In the genomic region with DNA sequence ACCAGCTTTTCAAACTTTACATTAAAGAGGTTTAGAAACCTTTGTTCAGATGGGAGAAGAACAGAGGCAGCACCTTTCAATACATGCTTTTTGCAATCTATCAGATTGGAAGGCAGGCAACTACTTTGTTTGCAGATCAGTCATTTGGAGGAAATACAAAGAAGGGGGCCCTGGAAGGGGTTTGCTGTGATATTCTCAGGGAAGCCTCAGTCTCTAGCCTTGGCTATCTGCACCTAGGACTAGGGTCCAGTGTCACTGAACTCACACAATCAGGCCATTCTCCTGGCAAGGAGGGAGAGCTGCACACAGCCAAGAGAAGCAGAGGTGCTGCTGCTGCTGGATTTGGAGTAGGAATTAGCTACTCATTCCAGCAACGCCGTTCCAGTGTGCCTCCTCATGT, we compare ENCODE assay signal across 23 cellular contexts.
DNase-seq lines count a peak whose midpoint lies in the region; ATAC-seq, FAIRE-seq and TF ChIP-seq lines count a peak whose summit lies in the region.
"Had no signal": no experiment of that assay in that cellular context is flagged by ENCODE, and none has a peak within 500 bp of the region (broad histone marks: within the 10 kb centered on the region; RNA-seq: fewer than 3 reads in every experiment).

No MANE protein-coding gene starts in this region.

- no peak overlapping the region for H4K91ac ChIP-seq in H9 (ENCODE audit: insufficient read length, low read depth, low read length)

- no peaks in the 10 kb centered on the region for H3K9me2 ChIP-seq in PC-3 (replicated peaks; ENCODE audit: low read length)

- H3K23ac ChIP-seq in H9 (ENCODE audit: insufficient read length, low read depth, low read length) = no peak overlapping the region

- H3T11ph ChIP-seq in H9 (ENCODE audit: low read length) = no peak overlapping the region

- intact Hi-C loops in PC-3 (cut with micrococcal nuclease) = no loop called here

- POLR2A ChIA-PET in naive thymus-derived CD8-positive, alpha-beta T cell (lab: Charles Lee) = no interaction called here
- POLR2A ChIA-PET in PC-3 (lab: Charles Lee; ENCODE audit: unreplicated experiment) = no interaction called here

- peak; percentile 23 for ATAC-seq in left lobe of liver
- no peak for ATAC-seq in naive thymus-derived CD8-positive, alpha-beta T cell
- no peak for ATAC-seq in PC-3
- ATAC-seq: GM12878 had no signal

- no peak overlapping the region for H3K56ac ChIP-seq in H9 (ENCODE audit: insufficient read length, low read depth, low read length)

- H3K36me3 ChIP-seq in neural progenitor cell (no peaks in the 10 kb centered on the region), PC-3 (ENCODE audit: low read depth, low read length) (no peaks in the 10 kb centered on the region)
- H3K36me3 ChIP-seq: BE2C had no signal

- no peak for TF ChIP-seq CTCF in H9 (conservative IDR thresholded peaks at IDR 0.05)
- TF ChIP-seq CTCF in brain (conservative IDR thresholded peaks at IDR 0.05) = no peak
- no peak for TF ChIP-seq CTCF in neural progenitor cell (IDR thresholded peaks at IDR 0.05)
- TF ChIP-seq CTCF in PC-3 (conservative IDR thresholded peaks at IDR 0.05; ENCODE audit: low read depth, low read length) = no peak

- H4K8ac ChIP-seq in H9 (replicated peaks; ENCODE audit: insufficient read length, low read depth, low read length) = no peak overlapping the region

- H3K27me3 ChIP-seq in H9 (ENCODE audit: insufficient read depth, low read length) (no peaks in the 10 kb centered on the region), neural progenitor cell (no peaks in the 10 kb centered on the region), PC-3 (ENCODE audit: low read length) (no peaks in the 10 kb centered on the region)
- H3K27me3 ChIP-seq: BE2C; BLaER1 treated with 17β-estradiol and CSF1 and Interleukin-3, amounts not matched to agents 10 nM and 100 nM had no signal

- H3K9me3 Mint-ChIP-seq in H9 (no peaks in the 10 kb centered on the region), brain (peaks cover 0 to 3% (median under 1%) of the 10 kb centered on the region in 5 experiments), neural progenitor cell (peaks cover 2% of the 10 kb centered on the region)
- H3K9me3 Mint-ChIP-seq in naive thymus-derived CD8-positive, alpha-beta T cell = peaks cover 0 to 4% (median 0%) of the 10 kb centered on the region in 9 donors
- H3K9me3 Mint-ChIP-seq: CD4-positive, alpha-beta T cell; CD8-positive, alpha-beta memory T cell had no signal

- no peak overlapping the region for H3K9ac ChIP-seq in H9 (ENCODE audit: extremely low read depth, insufficient read length, low read length)
- H3K9ac ChIP-seq in neural progenitor cell = no peak overlapping the region
- H3K9ac ChIP-seq in PC-3 (ENCODE audit: low read length) = no peak overlapping the region
- H3K9ac ChIP-seq: BLaER1 treated with 17β-estradiol and CSF1 and Interleukin-3, amounts not matched to agents 10 nM and 100 nM had no signal

- H3K79me1 ChIP-seq in H9 (ENCODE audit: insufficient read depth, low read depth, low read length, poor library complexity, severe bottlenecking) = no peaks in the 10 kb centered on the region

- H2BK20ac ChIP-seq in H9 (ENCODE audit: low read depth, low read length, poor library complexity, severe bottlenecking) = no peak overlapping the region

- no TSS peak for BruUV-seq in PC-3 (replicated peaks; lab: Mats Ljungman, UMichigan)

- H2AFZ ChIP-seq in H9 (ENCODE audit: low read length) = no peak overlapping the region
- H2AFZ ChIP-seq in neural progenitor cell (replicated peaks) = no peak overlapping the region
- H2AFZ ChIP-seq in PC-3 (ENCODE audit: low read length) = no peak overlapping the region

- H3K9me3 ChIP-seq in H9 (ENCODE audit: control insufficient read depth, low read depth, low read length) = no peaks in the 10 kb centered on the region
- no peaks in the 10 kb centered on the region for H3K9me3 ChIP-seq in neural progenitor cell (ENCODE audit: low read depth)
- no peaks in the 10 kb centered on the region for H3K9me3 ChIP-seq in PC-3 (ENCODE audit: low read length)
- H3K9me3 ChIP-seq: A549, BE2C had no signal

- H2BK12ac ChIP-seq in H9 (ENCODE audit: insufficient read length, low read depth, low read length) = no peak overlapping the region

- CTCF ChIA-PET in PC-3 (lab: Charles Lee) = no interaction called here

- no peak overlapping the region for H3K14ac ChIP-seq in H9 (ENCODE audit: insufficient read depth, low read length)

- no peak overlapping the region for H3K4me3 ChIP-seq in neural progenitor cell
- no peak overlapping the region for H3K4me3 ChIP-seq in PC-3 (ENCODE audit: low read length)
- H3K4me3 ChIP-seq: A549; BLaER1 treated with 17β-estradiol and CSF1 and Interleukin-3, amounts not matched to agents 10 nM and 100 nM; GM12878 had no signal

- no peak for FAIRE-seq in H54 (lab: Jason Lieb, UNC)
- FAIRE-seq: A549, D721Med, GM12878 had no signal

- H3K79me2 ChIP-seq in H9 (ENCODE audit: insufficient read depth, low read length) = no peaks in the 10 kb centered on the region
- H3K79me2 ChIP-seq in neural progenitor cell (ENCODE audit: low read depth) = no peaks in the 10 kb centered on the region
- H3K79me2 ChIP-seq in PC-3 (ENCODE audit: low read length) = no peaks in the 10 kb centered on the region

- H3K27ac ChIP-seq in H9 (ENCODE audit: insufficient read length, low read depth, low read length) = no peak overlapping the region
- peak overlapping the region; percentile 57 for H3K27ac ChIP-seq in neural progenitor cell
- no peak overlapping the region for H3K27ac ChIP-seq in PC-3 (ENCODE audit: low read length)
- H3K27ac ChIP-seq: A549; BLaER1 treated with 17β-estradiol and CSF1 and Interleukin-3, amounts not matched to agents 10 nM and 100 nM had no signal

- TF ChIP-seq POLR2A in H54 (IDR thresholded peaks at IDR 0.05; ENCODE audit: low read depth, low read length) = no peak

- H4K20me1 ChIP-seq in H9 (ENCODE audit: control insufficient read depth, insufficient read depth, insufficient read length) (no peaks in the 10 kb centered on the region), neural progenitor cell (ENCODE audit: low read depth) (no peaks in the 10 kb centered on the region), PC-3 (ENCODE audit: low read length) (no peaks in the 10 kb centered on the region)

- H3K4me2 ChIP-seq in H9 (ENCODE audit: insufficient read depth, insufficient read length, low read length) (no peak overlapping the region), neural progenitor cell (no peak overlapping the region), PC-3 (ENCODE audit: low read length) (no peak overlapping the region)
- H3K4me2 ChIP-seq: A549; BLaER1 treated with 17β-estradiol and CSF1 and Interleukin-3, amounts not matched to agents 10 nM and 100 nM had no signal

- no peak overlapping the region for H2BK15ac ChIP-seq in H9 (ENCODE audit: low read depth, low read length)

- H3F3A ChIP-seq in neural progenitor cell (ENCODE audit: low read depth) (peaks cover 42% of the 10 kb centered on the region), PC-3 (ENCODE audit: low read length, unreplicated experiment) (no peaks in the 10 kb centered on the region)

- H3K27ac Mint-ChIP-seq in H9 (no peak overlapping the region), brain (peak overlapping the region in 3 of 5 experiments; percentile 52 to 89 (median 87)), neural progenitor cell (no peak overlapping the region)
- H3K27ac Mint-ChIP-seq in naive thymus-derived CD8-positive, alpha-beta T cell = peak overlapping the region in 1 of 10 donors; percentile 46
- H3K27ac Mint-ChIP-seq: CD4-positive, alpha-beta T cell had no signal

- H3K18ac ChIP-seq in H9 (ENCODE audit: insufficient read length, low read depth, low read length) = no peak overlapping the region

- no CpG with 5 or more reads among the region's 2 CpGs for WGBS in H9 (ENCODE audit: extremely low coverage, insufficient read length, low lambda C conversion rate)

- H3K36me3 Mint-ChIP-seq in H9 (ENCODE audit: insufficient read depth in 1 of 3, low read depth in 3 of 3) (peaks cover 0 to 17% (median 2%) of the 10 kb centered on the region in 3 experiments; a peak in 4 of 7 replicates), brain (peaks cover 15% of the 10 kb centered on the region), neural progenitor cell (peaks cover 6% of the 10 kb centered on the region)
- H3K36me3 Mint-ChIP-seq in naive thymus-derived CD8-positive, alpha-beta T cell = peaks cover 8 to 77% (median 54%) of the 10 kb centered on the region in 3 donors

- DNase-seq in H9 = peak; percentile 20
- DNase-seq in left lobe of liver (ENCODE audit: low spot score) = no peak
- no peak for DNase-seq in neural progenitor cell (ENCODE audit: low spot score)
- DNase-seq in H54 (ENCODE audit: insufficient read length, low spot score) = no peak
- DNase-seq in naive thymus-derived CD8-positive, alpha-beta T cell = no peak
- DNase-seq in PC-3 = no peak
- DNase-seq: 8988T; ACHN; AML-193; BE2C; CD8-positive, alpha-beta memory T cell; DMS 273 treated with DMSO at 0.1 percent for 48 hours; EL; GDM1; GOT3; H7 had no signal

- H3K27me3 Mint-ChIP-seq in H9 (ENCODE audit: low read depth) (no peaks in the 10 kb centered on the region; the same call in 1 of the 2 replicates), brain (peaks cover 5% of the 10 kb centered on the region), neural progenitor cell (ENCODE audit: insufficient read depth, low read depth) (peaks cover 8% of the 10 kb centered on the region)
- H3K27me3 Mint-ChIP-seq in naive thymus-derived CD8-positive, alpha-beta T cell = no peaks in the 10 kb centered on the region
- H3K27me3 Mint-ChIP-seq: CD4-positive, alpha-beta T cell; CD8-positive, alpha-beta memory T cell had no signal

- no peak overlapping the region for H2BK5ac ChIP-seq in H9 (ENCODE audit: insufficient read length, low read length)

- H3K23me2 ChIP-seq in H9 (ENCODE audit: insufficient read length, low read depth, low read length, poor library complexity, severe bottlenecking) = no peaks in the 10 kb centered on the region

- no peak overlapping the region for H3K4ac ChIP-seq in H9 (ENCODE audit: low read depth, low read length)

- no peak overlapping the region for H4K5ac ChIP-seq in H9 (ENCODE audit: insufficient read length, low read depth, low read length)

- no peak overlapping the region for H2AK5ac ChIP-seq in H9 (ENCODE audit: insufficient read length, low read length)

- no peak overlapping the region for H3K4me3 Mint-ChIP-seq in H9
- H3K4me3 Mint-ChIP-seq in brain = no peak overlapping the region
- H3K4me3 Mint-ChIP-seq in neural progenitor cell = no peak overlapping the region
- no peak overlapping the region for H3K4me3 Mint-ChIP-seq in naive thymus-derived CD8-positive, alpha-beta T cell
- H3K4me3 Mint-ChIP-seq: CD14-positive monocyte; CD4-positive, alpha-beta T cell; CD8-positive, alpha-beta memory T cell had no signal

- H3K4me1 Mint-ChIP-seq in H9 = peaks cover 20 to 31% of the 10 kb centered on the region in 2 experiments
- H3K4me1 Mint-ChIP-seq in brain = peaks cover 73% of the 10 kb centered on the region
- H3K4me1 Mint-ChIP-seq in neural progenitor cell = peaks cover 67% of the 10 kb centered on the region
- peaks cover 0 to 4% (median 0%) of the 10 kb centered on the region in 4 donors for H3K4me1 Mint-ChIP-seq in naive thymus-derived CD8-positive, alpha-beta T cell

- peaks cover 4% of the 10 kb centered on the region; the same call in 1 of the 2 replicates for H3K4me1 ChIP-seq in H9 (ENCODE audit: insufficient read depth, low read length)
- H3K4me1 ChIP-seq in neural progenitor cell = peaks cover 58% of the 10 kb centered on the region
- H3K4me1 ChIP-seq in PC-3 (ENCODE audit: insufficient read depth, low read length) = no peaks in the 10 kb centered on the region
- H3K4me1 ChIP-seq: A549, BE2C had no signal

- H2BK120ac ChIP-seq in H9 (ENCODE audit: low read depth, low read length, poor library complexity, severe bottlenecking) = no peak overlapping the region

Comparison
In these comparisons a context has a peak if more than half of its experiments do, and no peak if none do; other contexts are left out.
1. H3K27ac Mint-ChIP-seq: peak in brain (3 of 5); none in H9 (0 of 3) and neural progenitor cell (single experiment).